Comparison of ENCODE assay signal across 20 cellular contexts in the genomic region with DNA sequence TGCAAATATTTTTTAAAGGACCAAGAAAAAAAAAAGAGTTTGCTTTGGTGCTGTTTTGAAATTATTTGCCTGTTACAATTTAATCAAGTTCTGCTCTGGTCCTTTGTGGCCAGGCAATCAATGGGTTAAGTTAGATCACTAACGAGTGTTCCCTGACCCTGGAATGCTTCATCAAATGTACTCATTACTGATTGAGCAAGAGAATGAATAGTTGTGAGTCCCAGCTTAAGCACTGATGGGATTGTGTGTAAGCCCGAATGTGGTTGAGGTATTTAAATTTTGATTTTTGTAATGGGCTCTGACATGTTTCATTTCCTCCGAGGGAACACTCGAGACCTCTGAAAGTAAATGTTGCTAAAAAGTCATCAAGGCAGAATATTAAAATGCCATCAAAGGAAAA.
"Had no signal": no experiment of that assay in that cellular context is flagged by ENCODE, and none has a peak within 500 bp of the region (broad histone marks: within the 10 kb centered on the region; RNA-seq: fewer than 3 reads in every experiment).

No MANE protein-coding gene starts in this region.

- H3K4me3 ChIP-seq: colonic mucosa, esophagus muscularis mucosa, lung, neural progenitor cell, skin epidermis, spleen, testis, tibial artery had no signal

- H3K9me3 ChIP-seq: colonic mucosa, esophagus muscularis mucosa, testis, tibial artery had no signal

- H2AFZ ChIP-seq: neural progenitor cell, parathyroid adenoma had no signal

- DNase-seq: colonic mucosa; effector memory CD4-positive, alpha-beta T cell; hypothalamus; left ventricle myocardium superior; mesenchymal stem cell; naive thymus-derived CD4-positive, alpha-beta T cell; right cardiac atrium; spleen; stimulated activated CD4-positive, alpha-beta T cell treated with anti-CD3 and anti-CD28 coated beads, Interleukin-4, amount 100 ng/mL, for 4 hours; stimulated activated naive CD8-positive, alpha-beta T cell treated with anti-CD3 and anti-CD28 coated beads, Interleukin-15, Interleukin-2, amounts not matched to agents 100 U/mL and 50 U/mL, for 24 hours; substantia nigra; testis; tibial artery had no signal

- H3K4me1 ChIP-seq: colonic mucosa, esophagus muscularis mucosa, neural progenitor cell, parathyroid adenoma, spleen, testis had no signal

- H3K27me3 ChIP-seq: colonic mucosa, esophagus muscularis mucosa, neural progenitor cell, spleen, testis, tibial artery had no signal

- H3K4me2 ChIP-seq: neural progenitor cell had no signal

- ATAC-seq: left ventricle myocardium superior; naive thymus-derived CD4-positive, alpha-beta T cell; right cardiac atrium; stimulated activated memory B cell treated with anti-CD40 and anti-IgM and Interleukin-4, amounts not matched to agents 10 μg/mL and 1 μg/mL and 100 μg/mL, for 72 hours; stimulated activated naive CD8-positive, alpha-beta T cell treated with anti-CD3 and anti-CD28 coated beads, Interleukin-15, Interleukin-2, amounts not matched to agents 100 U/mL and 50 U/mL, for 24 hours had no signal

- H3K36me3 ChIP-seq: colonic mucosa, esophagus muscularis mucosa, neural progenitor cell, spleen, tibial artery had no signal

- H3K79me2 ChIP-seq: parathyroid adenoma had no signal

- H3K27ac ChIP-seq: colonic mucosa, epithelial cell of prostate, esophagus muscularis mucosa, neural progenitor cell, parathyroid adenoma, skin epidermis, spleen, testis, tibial artery had no signal

- H3K9ac ChIP-seq: neural progenitor cell, parathyroid adenoma had no signal
